In the genomic region with DNA sequence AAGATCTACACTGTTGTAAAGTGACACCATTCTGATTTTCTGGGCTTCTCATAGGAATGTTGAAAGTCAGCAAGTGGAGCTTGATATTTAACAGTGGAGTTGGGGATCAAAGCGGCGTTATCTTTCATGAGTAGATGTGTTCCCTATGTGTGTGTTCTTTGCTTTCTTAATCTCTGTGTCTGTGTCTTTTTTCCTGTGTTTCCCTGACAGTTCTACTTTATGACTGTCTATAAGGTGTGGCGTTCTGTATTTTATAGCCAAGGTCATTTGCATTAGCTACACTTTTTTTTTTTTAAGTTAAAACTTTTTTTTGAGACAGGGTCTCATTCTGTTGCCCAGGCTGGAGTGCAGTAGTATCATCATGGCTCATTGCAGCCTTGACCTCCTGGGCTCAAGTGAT, we compare ENCODE assay signal across 18 cellular contexts. TPM values are rescaled to one million over a fixed set of nuclear protein-coding genes. Genes with fewer than 3 reads are reported as not detected.
DNase-seq lines count a peak whose midpoint lies in the region; ATAC-seq and TF ChIP-seq lines count a peak whose summit lies in the region.
"Had no signal": no experiment of that assay in that cellular context is flagged by ENCODE, and none has a peak within 500 bp of the region (broad histone marks: within the 10 kb centered on the region; RNA-seq: fewer than 3 reads in every experiment).

No MANE protein-coding gene starts in this region.

- no peaks in the 10 kb centered on the region for H3K36me3 Mint-ChIP-seq in natural killer cell
- H3K36me3 Mint-ChIP-seq in natural killer cell treated with Interleukin-12 subunit alpha and Interleukin-12 subunit beta and Interleukin-15 and Interleukin-18, amount 100 ng/mL, for 72 hours = no peaks in the 10 kb centered on the region

- TF ChIP-seq CTCF in natural killer cell (IDR thresholded peaks at IDR 0.05) = no peak
- no peak for TF ChIP-seq CTCF in foreskin keratinocyte (conservative IDR thresholded peaks at IDR 0.05)
- no peak for TF ChIP-seq CTCF in gastrocnemius medialis (IDR thresholded peaks at IDR 0.05 in 4 of 5, conservative IDR thresholded peaks at IDR 0.05 in 1 of 5)

- H3K9me3 Mint-ChIP-seq in natural killer cell = no peaks in the 10 kb centered on the region
- no peaks in the 10 kb centered on the region for H3K9me3 Mint-ChIP-seq in natural killer cell treated with Interleukin-12 subunit alpha and Interleukin-12 subunit beta and Interleukin-15 and Interleukin-18, amount 100 ng/mL, for 72 hours
- H3K9me3 Mint-ChIP-seq: activated CD4-positive, alpha-beta T cell treated with anti-CD3 and anti-CD28 coated beads, Interleukin-2, amount 10 ng/mL, durations not matched to agents 7 days and 5 days had no signal

- peaks cover 60 to 78% of the 10 kb centered on the region in 2 donors for H3K4me1 Mint-ChIP-seq in natural killer cell
- H3K4me1 Mint-ChIP-seq in natural killer cell treated with Interleukin-12 subunit alpha and Interleukin-12 subunit beta and Interleukin-15 and Interleukin-18, amount 100 ng/mL, for 72 hours (ENCODE audit: low read depth in 2 of 2) = peaks cover 33 to 47% of the 10 kb centered on the region in 2 donors

- H3K27me3 Mint-ChIP-seq in natural killer cell (ENCODE audit: low read depth in 2 of 2) = no peaks in the 10 kb centered on the region
- H3K27me3 Mint-ChIP-seq in natural killer cell treated with Interleukin-12 subunit alpha and Interleukin-12 subunit beta and Interleukin-15 and Interleukin-18, amount 100 ng/mL, for 72 hours = no peaks in the 10 kb centered on the region
- H3K27me3 Mint-ChIP-seq: activated CD4-positive, alpha-beta T cell treated with anti-CD3 and anti-CD28 coated beads, Interleukin-2, amount 10 ng/mL, durations not matched to agents 7 days and 5 days had no signal

- no peaks in the 10 kb centered on the region for H3K36me3 ChIP-seq in gastrocnemius medialis
- H3K36me3 ChIP-seq: HAP-1, ovary, upper lobe of right lung had no signal

- H3K4me1 ChIP-seq in foreskin keratinocyte = peaks cover 28% of the 10 kb centered on the region
- H3K4me1 ChIP-seq in gastrocnemius medialis = peaks cover 36 to 44% of the 10 kb centered on the region in 2 donors

- H3K27ac ChIP-seq in foreskin keratinocyte = peak overlapping the region; percentile 13
- H3K27ac ChIP-seq in gastrocnemius medialis = peak overlapping the region; percentile 71 to 74 (median 72)
- H3K27ac ChIP-seq: upper lobe of right lung had no signal

- ATAC-seq in natural killer cell (no peak), foreskin keratinocyte (no peak), gastrocnemius medialis (no peak), HG03439 (IDR thresholded peaks at IDR 0.05; ENCODE audit: unreplicated experiment) (no peak), HG02973 (IDR thresholded peaks at IDR 0.05; ENCODE audit: unreplicated experiment) (no peak)
- no peak for ATAC-seq in natural killer cell treated with Interleukin-12 subunit alpha and Interleukin-12 subunit beta and Interleukin-15 and Interleukin-18, amount 100 ng/mL, for 72 hours
- ATAC-seq: Panc1, upper lobe of right lung had no signal

- no peak overlapping the region for H3K4me3 ChIP-seq in gastrocnemius medialis
- H3K4me3 ChIP-seq: HAP-1, ovary, upper lobe of right lung had no signal

- H3K27ac Mint-ChIP-seq in natural killer cell = peak overlapping the region; percentile 59 to 70
- no peak overlapping the region for H3K27ac Mint-ChIP-seq in natural killer cell treated with Interleukin-12 subunit alpha and Interleukin-12 subunit beta and Interleukin-15 and Interleukin-18, amount 100 ng/mL, for 72 hours
- H3K27ac Mint-ChIP-seq: activated CD4-positive, alpha-beta T cell treated with anti-CD3 and anti-CD28 coated beads, Interleukin-2, amount 10 ng/mL, durations not matched to agents 7 days and 5 days had no signal

- no peak for TF ChIP-seq POLR2A in gastrocnemius medialis (IDR thresholded peaks at IDR 0.05)

- H3K9me3 ChIP-seq in gastrocnemius medialis = no peaks in the 10 kb centered on the region
- H3K9me3 ChIP-seq: HAP-1, ovary, upper lobe of right lung had no signal

- DNase-seq in natural killer cell (no peak), foreskin keratinocyte (no peak), gastrocnemius medialis (no peak), NCI-H146 (lab: John Stamatoyannopoulos, UW) (no peak), GDM1 (lab: John Stamatoyannopoulos, UW) (no peak)
- no peak for DNase-seq in natural killer cell treated with Interleukin-12 subunit alpha and Interleukin-12 subunit beta and Interleukin-15 and Interleukin-18, amount 100 ng/mL, for 72 hours (ENCODE audit: low spot score)
- DNase-seq: activated CD4-positive, alpha-beta T cell treated with anti-CD3 and anti-CD28 coated beads, Interleukin-2, amount 10 ng/mL, durations not matched to agents 7 days and 5 days; activated CD8-positive, alpha-beta memory T cell treated with anti-CD3 and anti-CD28 coated beads, Interleukin-2, amount 50 U/mL, for 48 hours; activated naive CD4-positive, alpha-beta T cell treated with Interleukin-2 at 50 U/mL for 16 hours; KBM-7; NCI-H2171; NCI-H774; ovary; upper lobe of right lung had no signal

- in situ Hi-C loops in gastrocnemius medialis (cut with MboI; ENCODE audit: low sequenced_read_pairs in 4 of 4) = no loop called here

- intact Hi-C loops in natural killer cell (cut with micrococcal nuclease) = no loop called here
- intact Hi-C loops in gastrocnemius medialis (cut with DNase I; ENCODE audit: low total_unique reads) = loop anchor here (2.0 kb wide), 2 partner anchors 15 to 77 kb away; no protein-coding TSS in a partner anchor

- H3K4me3 Mint-ChIP-seq in natural killer cell = no peak overlapping the region
- H3K4me3 Mint-ChIP-seq in natural killer cell treated with Interleukin-12 subunit alpha and Interleukin-12 subunit beta and Interleukin-15 and Interleukin-18, amount 100 ng/mL, for 72 hours = no peak overlapping the region
- H3K4me3 Mint-ChIP-seq: activated CD4-positive, alpha-beta T cell treated with anti-CD3 and anti-CD28 coated beads, Interleukin-2, amount 10 ng/mL, durations not matched to agents 7 days and 5 days had no signal

- H3K27me3 ChIP-seq in foreskin keratinocyte = no peaks in the 10 kb centered on the region
- no peaks in the 10 kb centered on the region for H3K27me3 ChIP-seq in gastrocnemius medialis
- H3K27me3 ChIP-seq: ovary, upper lobe of right lung had no signal

RNA-seq across cellular contexts. Expression of a gene that starts 24.8 kb away (rescaled TPM):
- 100 to 1,000 TPM; 325 to 434 (median 373) TPM for total RNA-seq in natural killer cell
- total RNA-seq in natural killer cell treated with Interleukin-12 subunit alpha and Interleukin-12 subunit beta and Interleukin-15 and Interleukin-18, amount 100 ng/mL, for 72 hours = 10 to 100 TPM; 86.7 to 97.4 TPM
- total RNA-seq in foreskin keratinocyte = 20.8 and 22.5 TPM in 2 replicates
- polyA plus RNA-seq in foreskin keratinocyte = 5.2 and 6.9 TPM in 2 replicates
- total RNA-seq in gastrocnemius medialis = 100 to 1,000 TPM in 3 of 4 donors, 10 to 100 TPM in 1; 96.9 to 207 (median 182) TPM

Comparison
In these comparisons a context has a peak if more than half of its experiments do, and no peak if none do; other contexts are left out.
1. H3K27ac Mint-ChIP-seq: peak in natural killer cell (2 of 2); none in natural killer cell treated with Interleukin-12 subunit alpha and Interleukin-12 subunit beta and Interleukin-15 and Interleukin-18, amount 100 ng/mL, for 72 hours (0 of 2).